In genomic region chr13:42776558-42776957, GRCh38 we compare ENCODE assay signal across 5 cellular contexts. TPM values are rescaled to one million over a fixed set of nuclear protein-coding genes. Genes with fewer than 3 reads are reported as not detected.
"Had no signal": no experiment of that assay in that cellular context is flagged by ENCODE, and none has a peak within 500 bp of the region (broad histone marks: within the 10 kb centered on the region; RNA-seq: fewer than 3 reads in every experiment).

No MANE protein-coding gene starts in this region.

RNA-seq across cellular contexts. Expression of gene FAM216B, which starts 4.8 kb away (rescaled TPM):
- total RNA-seq: chondrocyte, gastrocnemius medialis, osteocyte, sigmoid colon, urinary bladder had no signal
